ENCODE assay signal across 16 cellular contexts in genomic region chr20:24989162-24989561, GRCh38. TPM values are rescaled to one million over a fixed set of nuclear protein-coding genes. Genes with fewer than 3 reads are reported as not detected.
A peak's percentile ranks its signal among the peaks of the same experiment; 100 is the strongest.
DNase-seq lines count a peak whose midpoint lies in the region; ATAC-seq and TF ChIP-seq lines count a peak whose summit lies in the region.
"Had no signal": no experiment of that assay in that cellular context is flagged by ENCODE, and none has a peak within 500 bp of the region (broad histone marks: within the 10 kb centered on the region; RNA-seq: fewer than 3 reads in every experiment).

No MANE protein-coding gene starts in this region.

- no peaks in the 10 kb centered on the region for H3K36me3 ChIP-seq in liver (ENCODE audit: control insufficient read depth in 4 of 4, insufficient read depth in 3 of 4, low read depth in 1 of 4, low read length in 3 of 4)
- H3K36me3 ChIP-seq: left lung had no signal

- no peak overlapping the region for H3K27ac Mint-ChIP-seq in stimulated activated naive CD8-positive, alpha-beta T cell treated with anti-CD3 and anti-CD28 coated beads, Interleukin-15, amount 100 ng/mL, for 72 hours
- H3K27ac Mint-ChIP-seq: B cell had no signal

- peaks cover 84% of the 10 kb centered on the region for H3K4me1 Mint-ChIP-seq in stimulated activated naive CD8-positive, alpha-beta T cell treated with anti-CD3 and anti-CD28 coated beads, Interleukin-15, amount 100 ng/mL, for 72 hours
- peaks cover 84% of the 10 kb centered on the region for H3K4me1 Mint-ChIP-seq in activated T-cell treated with anti-CD3 and anti-CD28 coated beads, Interleukin-2, amount 50 U/mL, for 4 hours (ENCODE audit: low read depth)

- H3K27ac ChIP-seq in liver (ENCODE audit: low read depth in 1 of 2, low read length in 2 of 2) = peak overlapping the region; percentile 80 to 93
- H3K27ac ChIP-seq: PC-9 had no signal

- peaks cover 19% of the 10 kb centered on the region for H3K36me3 Mint-ChIP-seq in activated T-cell treated with anti-CD3 and anti-CD28 coated beads, Interleukin-2, amount 50 U/mL, for 4 hours (ENCODE audit: insufficient read depth)

- no peaks in the 10 kb centered on the region for H3K27me3 ChIP-seq in liver (ENCODE audit: control insufficient read depth in 4 of 4, insufficient read depth in 4 of 4, low read length in 3 of 4)
- H3K27me3 ChIP-seq: left lung had no signal

- H3K9me3 ChIP-seq in liver (ENCODE audit: control insufficient read depth in 4 of 4, low read length in 3 of 4) = no peaks in the 10 kb centered on the region
- H3K9me3 ChIP-seq: left lung had no signal

- WGBS in liver = 31% methylated on average over 3 of the region's 3 CpGs

- peak overlapping the region in 2 of 3 donors; percentile 47 to 96 for H3K4me3 ChIP-seq in liver (ENCODE audit: low read depth in 1 of 3, low read length in 3 of 3)
- H3K4me3 ChIP-seq: left lung, PC-9 had no signal

- no peak for DNase-seq in stimulated activated naive CD8-positive, alpha-beta T cell treated with anti-CD3 and anti-CD28 coated beads, Interleukin-15, amount 100 ng/mL, for 72 hours
- no peak for DNase-seq in stimulated activated naive CD8-positive, alpha-beta T cell treated with anti-CD3 and anti-CD28 coated beads, Interleukin-15, Interleukin-2, amounts not matched to agents 100 U/mL and 50 U/mL, for 24 hours
- DNase-seq in activated T-cell treated with anti-CD3 and anti-CD28 coated beads, Interleukin-2, amount 50 U/mL, for 4 hours = no peak
- DNase-seq in ureter (ENCODE audit: low spot score) (peak; percentile 18), germinal center (ENCODE audit: low spot score) (no peak)
- DNase-seq: activated gamma-delta T cell; GOT3; left lung; NCI-H187; NCI-H510A treated with DMSO at 0.1 percent for 48 hours; PC-9; stimulated activated CD4-positive, alpha-beta T cell treated with anti-CD3 and anti-CD28 coated beads, Interleukin-15, amount 100 ng/mL, for 24 hours had no signal

- peak overlapping the region; percentile 40 to 53 for H3K4me3 Mint-ChIP-seq in stimulated activated naive CD8-positive, alpha-beta T cell treated with anti-CD3 and anti-CD28 coated beads, Interleukin-15, amount 100 ng/mL, for 72 hours
- H3K4me3 Mint-ChIP-seq in activated T-cell treated with anti-CD3 and anti-CD28 coated beads, Interleukin-2, amount 50 U/mL, for 4 hours = peak overlapping the region; percentile 31
- H3K4me3 Mint-ChIP-seq: B cell had no signal

- no peak overlapping the region for H3K9ac ChIP-seq in liver (ENCODE audit: low read depth in 1 of 2, low read length in 2 of 2)

- no peak for ATAC-seq in stimulated activated naive CD8-positive, alpha-beta T cell treated with anti-CD3 and anti-CD28 coated beads, Interleukin-15, amount 100 ng/mL, for 72 hours
- no peak for ATAC-seq in stimulated activated naive CD8-positive, alpha-beta T cell treated with anti-CD3 and anti-CD28 coated beads, Interleukin-15, Interleukin-2, amounts not matched to agents 100 U/mL and 50 U/mL, for 24 hours
- no peak for ATAC-seq in activated T-cell treated with anti-CD3 and anti-CD28 coated beads, Interleukin-2, amount 50 U/mL, for 4 hours
- ATAC-seq in HG03108 (IDR thresholded peaks at IDR 0.05; ENCODE audit: unreplicated experiment) (no peak), HG03565 (IDR thresholded peaks at IDR 0.05; ENCODE audit: unreplicated experiment) (no peak)
- ATAC-seq: left lung had no signal

- peak in 1 of 2 donors; percentile 61 for TF ChIP-seq RAD21 in liver (IDR thresholded peaks at IDR 0.05)

- H3K4me1 ChIP-seq in liver (ENCODE audit: control insufficient read depth in 4 of 4, insufficient read depth in 4 of 4, low read length in 3 of 4) = peaks cover 12 to 74% (median 60%) of the 10 kb centered on the region in 4 donors

- TF ChIP-seq CTCF in liver (IDR thresholded peaks at IDR 0.05; ENCODE audit: low read depth, low read length, missing input control) = no peak

- H3K27me3 Mint-ChIP-seq in stimulated activated naive CD8-positive, alpha-beta T cell treated with anti-CD3 and anti-CD28 coated beads, Interleukin-15, amount 100 ng/mL, for 72 hours = no peaks in the 10 kb centered on the region
- H3K27me3 Mint-ChIP-seq in activated T-cell treated with anti-CD3 and anti-CD28 coated beads, Interleukin-2, amount 50 U/mL, for 4 hours (ENCODE audit: low read depth) = no peaks in the 10 kb centered on the region
- H3K27me3 Mint-ChIP-seq: B cell had no signal

- no peaks in the 10 kb centered on the region for H3K9me3 Mint-ChIP-seq in stimulated activated naive CD8-positive, alpha-beta T cell treated with anti-CD3 and anti-CD28 coated beads, Interleukin-15, amount 100 ng/mL, for 72 hours
- H3K9me3 Mint-ChIP-seq in activated T-cell treated with anti-CD3 and anti-CD28 coated beads, Interleukin-2, amount 50 U/mL, for 4 hours = no peaks in the 10 kb centered on the region

TF ChIP-seq in liver, 16 proteins besides CTCF, POLR2A, EP300 and RAD21:
- peak; percentile 47 for TF ChIP-seq HNF4G (IDR thresholded peaks at IDR 0.05)
- TF ChIP-seq NR2F2 (IDR thresholded peaks at IDR 0.05) = no peak
- peak; percentile 85 for TF ChIP-seq REST (IDR thresholded peaks at IDR 0.05)
- peak in 1 of 2 donors; percentile 69 for TF ChIP-seq GABPA (IDR thresholded peaks at IDR 0.05 in 1 of 2, conservative IDR thresholded peaks at IDR 0.05 in 1 of 2)
- peak; percentile 95 for TF ChIP-seq SP1 (IDR thresholded peaks at IDR 0.05)
- peak; percentile 92 to 98 for TF ChIP-seq RXRA (IDR thresholded peaks at IDR 0.05)
- TF ChIP-seq FOXA2 (IDR thresholded peaks at IDR 0.05) = peak; percentile 75
- TF ChIP-seq ATF3 (IDR thresholded peaks at IDR 0.05) = peak; percentile 99
- TF ChIP-seq ZBTB33 (IDR thresholded peaks at IDR 0.05) = peak; percentile 95
- TF ChIP-seq YY1 (IDR thresholded peaks at IDR 0.05) = peak; percentile 70
- peak; percentile 99 for TF ChIP-seq MAX (IDR thresholded peaks at IDR 0.05)
- peak; percentile 59 to 87 for TF ChIP-seq EGR1 (IDR thresholded peaks at IDR 0.05; ENCODE audit: low read depth in 2 of 2)
- TF ChIP-seq TAF1 (conservative IDR thresholded peaks at IDR 0.05) = peak; percentile 87
- peak; percentile 25 for TF ChIP-seq FOXA1 (IDR thresholded peaks at IDR 0.05)
- TF ChIP-seq HNF4A (conservative IDR thresholded peaks at IDR 0.05) = peak; percentile 88 to 91
- peak; percentile 84 to 85 for TF ChIP-seq JUND (IDR thresholded peaks at IDR 0.05)
TF ChIP-seq in liver: peak in this region for 15.

RNA-seq across cellular contexts. Expression of gene APMAP, which starts 3.4 kb away (rescaled TPM):
- 10 to 100 TPM; 58.8 to 61.9 (median 61.4) TPM for total RNA-seq in activated T-cell treated with anti-CD3 and anti-CD28 coated beads, Interleukin-2, amount 50 U/mL, for 4 hours
- 100 to 1,000 TPM; 132 to 378 TPM for total RNA-seq in liver
- polyA plus RNA-seq in liver = 100 to 1,000 TPM; 210 to 257 TPM
- 74.0 TPM for total RNA-seq in ureter

RNA-seq across cellular contexts. Expression of gene CST7, which starts 40.1 kb away (rescaled TPM):
- total RNA-seq in activated T-cell treated with anti-CD3 and anti-CD28 coated beads, Interleukin-2, amount 50 U/mL, for 4 hours = 10 to 100 TPM; 21.3 to 49.7 (median 46.9) TPM
- total RNA-seq in liver (10 to 100 TPM in 1 of 2 donors, 1 to 10 TPM in 1; 1.8 to 15.1 TPM), ureter (1.6 TPM)
- polyA plus RNA-seq in liver = 1 to 10 TPM; 1.5 to 3.7 TPM
- total RNA-seq: PC-9 had no signal
